ENCODE assay signal across 34 cellular contexts in the genomic region with DNA sequence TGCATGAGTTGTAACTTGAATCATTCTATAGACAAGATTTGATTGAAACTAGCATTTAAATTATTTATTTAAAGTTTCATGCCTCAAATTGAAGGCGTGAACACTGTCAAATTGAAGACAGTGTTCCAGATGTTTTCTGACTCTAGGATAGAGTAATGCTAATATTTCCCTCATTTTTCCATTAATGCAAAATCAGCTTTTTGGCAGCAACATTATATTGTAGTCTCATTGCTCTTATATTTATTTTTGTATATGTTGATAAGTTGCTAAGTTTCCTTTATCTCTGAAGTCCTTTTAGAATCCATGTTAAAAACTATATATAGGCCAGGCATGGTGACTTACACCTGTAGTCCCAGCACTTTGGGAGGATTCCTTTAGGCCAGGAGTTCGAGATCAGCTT. TPM values are rescaled to one million over a fixed set of nuclear protein-coding genes. Genes with fewer than 3 reads are reported as not detected.
"Had no signal": no experiment of that assay in that cellular context is flagged by ENCODE, and none has a peak within 500 bp of the region (broad histone marks: within the 10 kb centered on the region; RNA-seq: fewer than 3 reads in every experiment).

No MANE protein-coding gene starts in this region.

- H3K27ac Mint-ChIP-seq: naive thymus-derived CD8-positive, alpha-beta T cell; nephron progenitor cell; neural progenitor cell; progenitor cell of endocrine pancreas; stimulated activated memory B cell treated with anti-CD40 and anti-IgM and Interleukin-4, amounts not matched to agents 10 μg/mL and 1 μg/mL and 100 μg/mL, for 72 hours; stimulated activated naive CD8-positive, alpha-beta T cell treated with anti-CD3 and anti-CD28 coated beads, Interleukin-15, amount 100 ng/mL, for 72 hours; type B pancreatic cell had no signal

- H3K9me3 ChIP-seq: ovary, psoas muscle, spleen, suprapubic skin, testis, tibial artery, transverse colon, upper lobe of right lung, uterus had no signal

- H3K9ac ChIP-seq: neural progenitor cell, parathyroid adenoma had no signal

- DNase-seq: naive thymus-derived CD8-positive, alpha-beta T cell; nephron progenitor cell; occipital lobe; ovary; posterior cingulate gyrus; psoas muscle; right cardiac atrium; spleen; stimulated activated CD4-positive, alpha-beta T cell treated with anti-CD3 and anti-CD28 coated beads, Interleukin-12 subunit alpha, Interleukin-12 subunit beta, amount 100 ng/mL, for 4 hours; stimulated activated CD4-positive, alpha-beta T cell treated with anti-CD3 and anti-CD28 coated beads, Interleukin-1b, Interleukin-23, amount 100 ng/mL, for 48 hours; stimulated activated CD4-positive, alpha-beta T cell treated with anti-CD3 and anti-CD28 coated beads, Interleukin-4, amount 100 ng/mL, for 1 hour; stimulated activated CD4-positive, alpha-beta T cell treated with anti-CD3 and anti-CD28 coated beads, Interleukin-4, amount 100 ng/mL, for 4 hours; stimulated activated CD8-positive, alpha-beta memory T cell treated with anti-CD3 and anti-CD28 coated beads, Interleukin-4, amount 100 ng/mL, for 48 hours; stimulated activated naive CD4-positive, alpha-beta T cell; stimulated activated naive CD8-positive, alpha-beta T cell treated with anti-CD3 and anti-CD28 coated beads, Interleukin-15, amount 100 ng/mL, for 72 hours; stimulated activated naive CD8-positive, alpha-beta T cell treated with anti-CD3 and anti-CD28 coated beads, Interleukin-15, Interleukin-2, amounts not matched to agents 100 U/mL and 50 U/mL, for 24 hours; substantia nigra; testis; tibial artery; transverse colon; upper lobe of right lung; uterus had no signal

- H3K27ac ChIP-seq: neural progenitor cell, ovary, parathyroid adenoma, psoas muscle, skin epidermis, spleen, suprapubic skin, testis, tibial artery, transverse colon, upper lobe of right lung, uterus had no signal

- H3K27me3 ChIP-seq: neural progenitor cell, ovary, spleen, suprapubic skin, testis, tibial artery, transverse colon, upper lobe of right lung, uterus had no signal

- H3K4me3 ChIP-seq: neural progenitor cell, ovary, psoas muscle, skin epidermis, smooth muscle cell, spleen, suprapubic skin, testis, tibial artery, transverse colon, upper lobe of right lung, uterus had no signal

- ATAC-seq: naive thymus-derived CD8-positive, alpha-beta T cell; natural killer cell treated with Interleukin-12 subunit alpha and Interleukin-12 subunit beta and Interleukin-15 and Interleukin-18, amount 100 ng/mL, for 72 hours; psoas muscle; right cardiac atrium; sciatic nerve; stimulated activated memory B cell treated with anti-CD40 and anti-IgM and Interleukin-4, amounts not matched to agents 10 μg/mL and 1 μg/mL and 100 μg/mL, for 72 hours; stimulated activated naive CD8-positive, alpha-beta T cell treated with anti-CD3 and anti-CD28 coated beads, Interleukin-15, amount 100 ng/mL, for 72 hours; stimulated activated naive CD8-positive, alpha-beta T cell treated with anti-CD3 and anti-CD28 coated beads, Interleukin-15, Interleukin-2, amounts not matched to agents 100 U/mL and 50 U/mL, for 24 hours; upper lobe of right lung had no signal

- H3K9me3 Mint-ChIP-seq: naive thymus-derived CD8-positive, alpha-beta T cell; natural killer cell treated with Interleukin-12 subunit alpha and Interleukin-12 subunit beta and Interleukin-15 and Interleukin-18, amount 100 ng/mL, for 72 hours; stimulated activated memory B cell treated with anti-CD40 and anti-IgM and Interleukin-4, amounts not matched to agents 10 μg/mL and 1 μg/mL and 100 μg/mL, for 72 hours; stimulated activated naive CD8-positive, alpha-beta T cell treated with anti-CD3 and anti-CD28 coated beads, Interleukin-15, amount 100 ng/mL, for 72 hours; type B pancreatic cell had no signal

- H3K36me3 ChIP-seq: ovary, suprapubic skin, tibial artery, transverse colon, upper lobe of right lung, uterus had no signal

- H3K4me3 Mint-ChIP-seq: naive thymus-derived CD8-positive, alpha-beta T cell; natural killer cell treated with Interleukin-12 subunit alpha and Interleukin-12 subunit beta and Interleukin-15 and Interleukin-18, amount 100 ng/mL, for 72 hours; nephron progenitor cell; neural progenitor cell; stimulated activated memory B cell treated with anti-CD40 and anti-IgM and Interleukin-4, amounts not matched to agents 10 μg/mL and 1 μg/mL and 100 μg/mL, for 72 hours; stimulated activated naive CD8-positive, alpha-beta T cell treated with anti-CD3 and anti-CD28 coated beads, Interleukin-15, amount 100 ng/mL, for 72 hours; type B pancreatic cell had no signal

- H3K79me2 ChIP-seq: parathyroid adenoma had no signal

- H3K27me3 Mint-ChIP-seq: naive thymus-derived CD8-positive, alpha-beta T cell; natural killer cell treated with Interleukin-12 subunit alpha and Interleukin-12 subunit beta and Interleukin-15 and Interleukin-18, amount 100 ng/mL, for 72 hours; progenitor cell of endocrine pancreas; stimulated activated memory B cell treated with anti-CD40 and anti-IgM and Interleukin-4, amounts not matched to agents 10 μg/mL and 1 μg/mL and 100 μg/mL, for 72 hours; stimulated activated naive CD8-positive, alpha-beta T cell treated with anti-CD3 and anti-CD28 coated beads, Interleukin-15, amount 100 ng/mL, for 72 hours; type B pancreatic cell had no signal

- H3K4me2 ChIP-seq: neural progenitor cell, smooth muscle cell had no signal

- H2AFZ ChIP-seq: neural progenitor cell, parathyroid adenoma had no signal

RNA-seq across cellular contexts. Expression of gene RLBP1, which starts 27.2 kb away (rescaled TPM):
- total RNA-seq: naive thymus-derived CD8-positive, alpha-beta T cell; ovary; progenitor cell of endocrine pancreas; psoas muscle; renal cortical epithelial cell; right cardiac atrium; sciatic nerve; smooth muscle cell; spleen; suprapubic skin; transverse colon; upper lobe of right lung; urinary bladder; uterus had no signal
- polyA plus RNA-seq: naive thymus-derived CD8-positive, alpha-beta T cell; ovary; right cardiac atrium; smooth muscle cell; spleen; urinary bladder had no signal
